ENCODE assay signal across 8 cellular contexts in genomic region chr2:231104115-231104713, GRCh38. TPM values are rescaled to one million over a fixed set of nuclear protein-coding genes. Genes with fewer than 3 reads are reported as not detected.
DNase-seq lines count a peak whose midpoint lies in the region; TF ChIP-seq lines count a peak whose summit lies in the region.

No MANE protein-coding gene starts in this region.

- H3K9ac ChIP-seq in H9 (ENCODE audit: extremely low read depth, insufficient read length, low read length) (no peak overlapping the region), liver (ENCODE audit: low read depth in 1 of 2, low read length in 2 of 2) (no peak overlapping the region)

- H2BK12ac ChIP-seq in H9 (ENCODE audit: insufficient read length, low read depth, low read length): no peak overlapping the region

- peaks cover 0 to 3% of the 10 kb centered on the region in 2 experiments; a peak in 2 of 4 replicates for H3K4me1 Mint-ChIP-seq in H9

- no peak overlapping the region for H3K27ac Mint-ChIP-seq in H9

- H3K56ac ChIP-seq in H9 (ENCODE audit: insufficient read length, low read depth, low read length): no peak overlapping the region

- peaks cover 20 to 35% (median 35%) of the 10 kb centered on the region in 3 experiments for H3K36me3 Mint-ChIP-seq in H9 (ENCODE audit: insufficient read depth in 1 of 3, low read depth in 3 of 3)

- H3K9me3 ChIP-seq in H9 (ENCODE audit: control insufficient read depth, low read depth, low read length) (peaks cover 13% of the 10 kb centered on the region), liver (ENCODE audit: control insufficient read depth in 4 of 4, low read length in 3 of 4) (peaks cover 0 to 2% (median 0%) of the 10 kb centered on the region in 4 donors)

- no peak overlapping the region for H2BK5ac ChIP-seq in H9 (ENCODE audit: insufficient read length, low read length)

- H4K91ac ChIP-seq in H9 (ENCODE audit: insufficient read length, low read depth, low read length): no peak overlapping the region

- peaks cover 3 to 27% (median 19%) of the 10 kb centered on the region in 4 donors for H3K36me3 ChIP-seq in liver (ENCODE audit: control insufficient read depth in 4 of 4, insufficient read depth in 3 of 4, low read depth in 1 of 4, low read length in 3 of 4)

- H4K20me1 ChIP-seq in H9 (ENCODE audit: control insufficient read depth, insufficient read depth, insufficient read length): no peaks in the 10 kb centered on the region

- peak; percentile 91 to 92 for TF ChIP-seq RAD21 in liver (IDR thresholded peaks at IDR 0.05)

- H3K4me3 Mint-ChIP-seq in H9: no peak overlapping the region

- no peaks in the 10 kb centered on the region for H3K23me2 ChIP-seq in H9 (ENCODE audit: insufficient read length, low read depth, low read length, poor library complexity, severe bottlenecking)

- H3K79me2 ChIP-seq in H9 (ENCODE audit: insufficient read depth, low read length): 0 out of 2 replicates have a peak, but pooled peaks cover 2% of the 10 kb centered on the region

- no peak overlapping the region for H3K27ac ChIP-seq in H9 (ENCODE audit: insufficient read length, low read depth, low read length)
- no peak overlapping the region for H3K27ac ChIP-seq in liver (ENCODE audit: low read depth in 1 of 2, low read length in 2 of 2)

- H3K9me3 Mint-ChIP-seq in H9: peaks cover 8 to 12% of the 10 kb centered on the region in 2 experiments

- DNase-seq in GF-D8 (lab: John Stamatoyannopoulos, UW) (peak; percentile 20), H9 (peak; percentile 43), NCI-H1436 (lab: John Stamatoyannopoulos, UW) (peak; percentile 23), choroid plexus epithelial cell (ENCODE audit: low read depth) (peak; percentile 88), cortex of kidney (lab: John Stamatoyannopoulos, UW) (no peak)
- peak; percentile 11 to 24 (median 24) for DNase-seq in stimulated activated CD4-positive, alpha-beta T cell treated with anti-CD3 and anti-CD28 coated beads, TNF-alpha, amount 100 ng/mL, for 48 hours (ENCODE audit: low read depth in 3 of 3)

- H3K4me3 ChIP-seq in WI38 (ENCODE audit: low read depth, low read length) (no peak overlapping the region), choroid plexus epithelial cell (ENCODE audit: low read depth, low read length) (no peak overlapping the region), liver (ENCODE audit: low read depth in 1 of 3, low read length in 3 of 3) (no peak overlapping the region)

- H3K23ac ChIP-seq in H9 (ENCODE audit: insufficient read length, low read depth, low read length): no peak overlapping the region

- no peak overlapping the region for H3T11ph ChIP-seq in H9 (ENCODE audit: low read length)

- H3K4me2 ChIP-seq in H9 (ENCODE audit: insufficient read depth, insufficient read length, low read length): no peak overlapping the region

- H2BK15ac ChIP-seq in H9 (ENCODE audit: low read depth, low read length): no peak overlapping the region

- no peak overlapping the region for H4K5ac ChIP-seq in H9 (ENCODE audit: insufficient read length, low read depth, low read length)

- H2BK20ac ChIP-seq in H9 (ENCODE audit: low read depth, low read length, poor library complexity, severe bottlenecking): no peak overlapping the region

- no CpG with 5 or more reads among the region's 3 CpGs for WGBS in H9 (ENCODE audit: extremely low coverage, insufficient read length, low lambda C conversion rate)
- WGBS in liver: 17% methylated on average over 3 of the region's 3 CpGs

- H2AK5ac ChIP-seq in H9 (ENCODE audit: insufficient read length, low read length): no peak overlapping the region

- no peak overlapping the region for H3K14ac ChIP-seq in H9 (ENCODE audit: insufficient read depth, low read length)

- no peak overlapping the region for H3K18ac ChIP-seq in H9 (ENCODE audit: insufficient read length, low read depth, low read length)

- H3K27me3 Mint-ChIP-seq in H9 (ENCODE audit: low read depth): no peaks in the 10 kb centered on the region

- no peak overlapping the region for H2AFZ ChIP-seq in H9 (ENCODE audit: low read length)

- H3K79me1 ChIP-seq in H9 (ENCODE audit: insufficient read depth, low read depth, low read length, poor library complexity, severe bottlenecking): no peaks in the 10 kb centered on the region

- no peak overlapping the region for H4K8ac ChIP-seq in H9 (replicated peaks; ENCODE audit: insufficient read length, low read depth, low read length)

- H2BK120ac ChIP-seq in H9 (ENCODE audit: low read depth, low read length, poor library complexity, severe bottlenecking): no peak overlapping the region

- TF ChIP-seq CTCF in H9 (conservative IDR thresholded peaks at IDR 0.05): peak; percentile 85
- peak; percentile 82 for TF ChIP-seq CTCF in WI38 (IDR thresholded peaks at IDR 0.05; ENCODE audit: low read depth, low read length)
- TF ChIP-seq CTCF in choroid plexus epithelial cell (conservative IDR thresholded peaks at IDR 0.05; ENCODE audit: low read depth, low read length): peak; percentile 88
- peak; percentile 88 for TF ChIP-seq CTCF in liver (IDR thresholded peaks at IDR 0.05; ENCODE audit: low read depth, low read length, missing input control)

- no peak overlapping the region for H3K4ac ChIP-seq in H9 (ENCODE audit: low read depth, low read length)

- no peaks in the 10 kb centered on the region for H3K4me1 ChIP-seq in H9 (ENCODE audit: insufficient read depth, low read length)
- H3K4me1 ChIP-seq in liver (ENCODE audit: control insufficient read depth in 4 of 4, insufficient read depth in 4 of 4, low read length in 3 of 4): peaks cover 0 to 5% (median 1%) of the 10 kb centered on the region in 4 donors

- H3K27me3 ChIP-seq in H9 (ENCODE audit: insufficient read depth, low read length) (no peaks in the 10 kb centered on the region), liver (ENCODE audit: control insufficient read depth in 4 of 4, insufficient read depth in 4 of 4, low read length in 3 of 4) (no peaks in the 10 kb centered on the region)

TF ChIP-seq in liver, 16 proteins besides CTCF, POLR2A, EP300 and RAD21:
- TF ChIP-seq YY1 (IDR thresholded peaks at IDR 0.05) (no peak), TAF1 (conservative IDR thresholded peaks at IDR 0.05) (no peak), EGR1 (IDR thresholded peaks at IDR 0.05; ENCODE audit: low read depth in 2 of 2) (no peak), REST (IDR thresholded peaks at IDR 0.05) (no peak), GABPA (IDR thresholded peaks at IDR 0.05 in 1 of 2, conservative IDR thresholded peaks at IDR 0.05 in 1 of 2) (no peak), FOXA1 (IDR thresholded peaks at IDR 0.05) (no peak)
TF ChIP-seq in liver: peak in this region for 0.

RNA-seq across cellular contexts. Expression of gene HTR2B, which starts 20.6 kb away (rescaled TPM):
- total RNA-seq in H9 (2021): not detected in 2 replicates
- total RNA-seq in liver: under 1 TPM; 0.09 to 0.33 TPM
- 1 to 10 TPM in 1 of 2 donors, under 1 TPM in 1; 0.92 to 1.0 TPM for polyA plus RNA-seq in liver

RNA-seq across cellular contexts. Expression of gene PSMD1, which starts 47.5 kb away (rescaled TPM):
- total RNA-seq in H9 (2021) (166 and 180 TPM in 2 replicates), liver (10 to 100 TPM; 64.9 to 83.3 TPM)
- polyA plus RNA-seq in liver: 10 to 100 TPM; 31.7 to 71.3 TPM
